ENCODE assay signal across 10 cellular contexts in the genomic region with DNA sequence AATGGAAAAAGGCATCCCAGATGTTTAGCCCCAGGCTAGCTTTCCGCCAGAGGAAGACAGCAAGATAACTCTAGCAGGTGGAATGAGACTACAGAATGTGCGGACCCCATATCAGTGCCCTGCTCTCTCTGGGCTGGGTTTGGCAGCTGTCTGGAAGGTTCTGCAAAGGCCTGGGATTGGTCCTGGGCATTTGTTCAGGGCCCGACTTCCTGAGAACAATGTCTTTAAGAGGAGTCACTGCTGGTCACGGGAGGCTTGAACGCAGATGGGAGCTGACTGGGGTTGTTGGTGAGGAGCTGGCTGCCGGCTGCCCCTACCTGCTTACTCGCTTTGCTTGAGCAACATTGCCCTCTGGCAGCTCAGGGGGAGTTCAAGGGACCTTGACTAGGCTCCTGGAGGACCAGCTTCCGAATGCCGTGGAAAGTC.
DNase-seq lines count a peak whose midpoint lies in the region; ATAC-seq and TF ChIP-seq lines count a peak whose summit lies in the region.
"Had no signal": no experiment of that assay in that cellular context is flagged by ENCODE, and none has a peak within 500 bp of the region (broad histone marks: within the 10 kb centered on the region; RNA-seq: fewer than 3 reads in every experiment).

No MANE protein-coding gene starts in this region.

- no peak for ATAC-seq in HG02981 (IDR thresholded peaks at IDR 0.05; ENCODE audit: unreplicated experiment)

- no peak overlapping the region for H3K27ac Mint-ChIP-seq in CD8-positive, alpha-beta memory T cell
- H3K27ac Mint-ChIP-seq: activated T-helper 2 cell treated with anti-CD3 and anti-CD28 coated beads, Interferon-gamma antibody, Interleukin-2, Interleukin-4, amounts not matched to agents 10 μg/mL and 5 μg/mL and 100 μg/mL, durations not matched to agents 14 hours and 24 hours and 36 hours had no signal

- no peaks in the 10 kb centered on the region for H3K4me1 Mint-ChIP-seq in CD8-positive, alpha-beta memory T cell

- H3K4me3 ChIP-seq in astrocyte of the spinal cord (ENCODE audit: low read depth, low read length) (no peak overlapping the region), kidney epithelial cell (ENCODE audit: low read depth, low read length) (no peak overlapping the region), subcutaneous abdominal adipose tissue (ENCODE audit: low read depth in 1 of 5, low read length in 5 of 5) (peak overlapping the region in 2 of 5 donors; percentile 2 to 25)
- no peak overlapping the region for H3K4me3 ChIP-seq in CD8-positive, alpha-beta memory T cell (ENCODE audit: low read length)

- H3K27me3 ChIP-seq in kidney epithelial cell (ENCODE audit: control insufficient read depth, insufficient read depth, low read length), result no peaks in the 10 kb centered on the region
- H3K27me3 ChIP-seq in subcutaneous abdominal adipose tissue (ENCODE audit: control insufficient read depth in 5 of 5, insufficient read depth in 4 of 5, low read length in 5 of 5), result no peaks in the 10 kb centered on the region
- no peaks in the 10 kb centered on the region for H3K27me3 ChIP-seq in CD8-positive, alpha-beta memory T cell (ENCODE audit: insufficient read depth, low read length, poor library complexity, severe bottlenecking)

- H3K9me3 Mint-ChIP-seq in CD8-positive, alpha-beta memory T cell, result peaks cover 0 to 4% (median 2%) of the 10 kb centered on the region in 5 donors

- TF ChIP-seq CTCF in astrocyte of the spinal cord (IDR thresholded peaks at IDR 0.05; ENCODE audit: low read depth, low read length), result no peak
- TF ChIP-seq CTCF in kidney epithelial cell (IDR thresholded peaks at IDR 0.05; ENCODE audit: insufficient read depth, low read length, poor library complexity, severe bottlenecking), result no peak

- CTCF ChIA-PET in CD8-positive, alpha-beta memory T cell (lab: Charles Lee), result no interaction called here

- POLR2A ChIA-PET in CD8-positive, alpha-beta memory T cell (lab: Charles Lee), result no interaction called here

- in situ Hi-C loops in astrocyte of the spinal cord (cut with HindIII; ENCODE audit: low sequenced_read_pairs), result no loop called here

- peak; percentile 78 for DNase-seq in LHCN-M2 (ENCODE audit: low read depth)
- peak; percentile 64 for DNase-seq in astrocyte of the spinal cord (ENCODE audit: low read depth, low spot score)
- DNase-seq in kidney epithelial cell (ENCODE audit: low read depth), result peak; percentile 51
- DNase-seq in cerebellum (ENCODE audit: low spot score), result no peak
- DNase-seq in CD8-positive, alpha-beta memory T cell, result no peak
- DNase-seq in activated T-cell treated with anti-CD3 and anti-CD28 coated beads, Interleukin-2, amount 50 U/mL, for 48 hours, result no peak
- DNase-seq: MM.1S had no signal

- peak overlapping the region; percentile 69 for H3K27ac ChIP-seq in subcutaneous abdominal adipose tissue (ENCODE audit: low read depth, low read length)
- no peak overlapping the region for H3K27ac ChIP-seq in CD8-positive, alpha-beta memory T cell (ENCODE audit: low read depth, low read length)

- H3K36me3 ChIP-seq in kidney epithelial cell (ENCODE audit: control insufficient read depth, insufficient read depth, low read length) (no peaks in the 10 kb centered on the region), subcutaneous abdominal adipose tissue (ENCODE audit: control insufficient read depth in 5 of 5, insufficient read depth in 5 of 5, low read length in 5 of 5) (peaks cover 4 to 22% (median 16%) of the 10 kb centered on the region in 5 donors)
- H3K36me3 ChIP-seq in CD8-positive, alpha-beta memory T cell (ENCODE audit: insufficient read depth, low read length), result no peaks in the 10 kb centered on the region

- peaks cover 3 to 6% of the 10 kb centered on the region in 2 donors for H3K27me3 Mint-ChIP-seq in CD8-positive, alpha-beta memory T cell

- H3K4me3 Mint-ChIP-seq in CD8-positive, alpha-beta memory T cell, result no peak overlapping the region

- peaks cover 28 to 57% (median 44%) of the 10 kb centered on the region in 5 donors for H3K4me1 ChIP-seq in subcutaneous abdominal adipose tissue (ENCODE audit: control insufficient read depth in 5 of 5, insufficient read depth in 5 of 5, low read length in 5 of 5)
- no peaks in the 10 kb centered on the region for H3K4me1 ChIP-seq in CD8-positive, alpha-beta memory T cell (ENCODE audit: insufficient read depth, low read length)

- peaks cover 0 to 3% (median 0%) of the 10 kb centered on the region in 5 donors for H3K9me3 ChIP-seq in subcutaneous abdominal adipose tissue (ENCODE audit: control insufficient read depth in 5 of 5, low read length in 5 of 5)
- H3K9me3 ChIP-seq in CD8-positive, alpha-beta memory T cell (ENCODE audit: low read length), result no peaks in the 10 kb centered on the region

- H3K9ac ChIP-seq in subcutaneous abdominal adipose tissue (ENCODE audit: low read length in 5 of 5), result peak overlapping the region in 1 of 5 donors; percentile 73

- no peaks in the 10 kb centered on the region for H3K36me3 Mint-ChIP-seq in CD8-positive, alpha-beta memory T cell

Comparison
In these comparisons a context has a peak if more than half of its experiments do, and no peak if none do; other contexts are left out.
1. DNase-seq: peak in LHCN-M2 (single experiment), astrocyte of the spinal cord (single experiment) and kidney epithelial cell (single experiment); none in cerebellum (single experiment), CD8-positive, alpha-beta memory T cell (0 of 5) and activated T-cell treated with anti-CD3 and anti-CD28 coated beads, Interleukin-2, amount 50 U/mL, for 48 hours (0 of 2).